Comparison of ENCODE assay signal across 8 cellular contexts in the genomic region with DNA sequence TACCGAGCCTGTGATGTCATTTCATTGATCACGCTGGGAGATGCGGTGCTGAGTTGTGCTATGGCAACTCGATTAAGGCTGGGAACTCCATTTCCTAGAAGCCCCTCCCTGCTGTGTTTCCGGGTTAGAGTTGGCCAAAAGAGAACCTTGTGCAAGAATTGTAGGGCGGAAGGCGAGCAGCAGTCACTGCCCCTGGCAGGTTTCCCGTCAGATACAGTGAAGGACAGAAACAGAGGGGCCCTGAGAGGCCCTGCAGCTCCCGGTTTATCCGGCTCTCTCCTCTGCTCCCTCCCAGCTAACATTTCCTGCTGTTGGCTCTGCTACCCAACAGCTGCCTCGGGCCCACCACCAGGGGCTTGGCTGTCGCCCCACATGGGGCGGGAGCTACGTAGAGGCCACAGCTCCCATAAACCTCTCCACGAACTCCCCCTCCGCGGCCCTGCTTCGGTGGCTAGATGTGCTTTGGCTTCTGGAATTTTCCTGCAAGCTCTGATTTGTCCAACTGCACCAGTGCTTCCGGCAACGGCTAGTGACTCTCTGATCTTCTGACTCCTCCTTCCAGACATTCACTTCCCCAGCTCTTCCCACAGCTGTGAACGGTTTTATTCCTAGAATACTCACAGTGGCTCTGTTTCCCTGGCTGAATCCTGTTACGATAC.
DNase-seq lines count a peak whose midpoint lies in the region; ATAC-seq and TF ChIP-seq lines count a peak whose summit lies in the region.

No MANE protein-coding gene starts in this region.

- DNase-seq in NOMO-1 treated with DMSO at 0.1 percent for 48 hours (lab: John Stamatoyannopoulos, UW; ENCODE audit: unreplicated experiment) (peak; percentile 84), epithelial cell of prostate (ENCODE audit: low read depth, low spot score) (no peak), mucosa of descending colon (peak; percentile 67 to 76 (median 75)), NCI-H2196 (lab: John Stamatoyannopoulos, UW; ENCODE audit: unreplicated experiment) (no peak)
- peak; percentile 56 for DNase-seq in activated CD8-positive, alpha-beta memory T cell treated with anti-CD3 and anti-CD28 coated beads, Interleukin-2, amount 50 U/mL, for 48 hours
- DNase-seq in stimulated activated CD8-positive, alpha-beta memory T cell treated with anti-CD3 and anti-CD28 coated beads, Interleukin-7, amount 100 ng/mL, for 1 hour (ENCODE audit: low read depth in 2 of 2) = peak; percentile 3 to 8

- no peaks in the 10 kb centered on the region for H3K36me3 ChIP-seq in mucosa of descending colon (ENCODE audit: low read depth)

- no peak overlapping the region for H3K4me3 ChIP-seq in mucosa of descending colon

- H3K27ac ChIP-seq in epithelial cell of prostate = peak overlapping the region; percentile 93

- peaks cover 3% of the 10 kb centered on the region for H3K4me1 ChIP-seq in mucosa of descending colon (ENCODE audit: low read depth)

- ATAC-seq in GM18505 (IDR thresholded peaks at IDR 0.05; ENCODE audit: unreplicated experiment) (no peak), mucosa of descending colon (peak; percentile 92), HG03439 (IDR thresholded peaks at IDR 0.05; ENCODE audit: unreplicated experiment) (no peak)

- intact Hi-C loops in mucosa of descending colon (cut with DNase I, micrococcal nuclease) = no loop called here

- no peak for TF ChIP-seq CTCF in mucosa of descending colon (IDR thresholded peaks at IDR 0.05)

- TF ChIP-seq POLR2A in GM18505 (IDR thresholded peaks at IDR 0.05; ENCODE audit: borderline replicate concordance, extremely low read depth, insufficient read depth, insufficient read length) = peak; percentile 42

- no peaks in the 10 kb centered on the region for H3K9me3 ChIP-seq in mucosa of descending colon

Comparison
In these comparisons a context has a peak if more than half of its experiments do, and no peak if none do; other contexts are left out.
1. DNase-seq: peak in NOMO-1 treated with DMSO at 0.1 percent for 48 hours (single experiment), activated CD8-positive, alpha-beta memory T cell treated with anti-CD3 and anti-CD28 coated beads, Interleukin-2, amount 50 U/mL, for 48 hours (single experiment), mucosa of descending colon (3 of 3) and stimulated activated CD8-positive, alpha-beta memory T cell treated with anti-CD3 and anti-CD28 coated beads, Interleukin-7, amount 100 ng/mL, for 1 hour (2 of 2); none in epithelial cell of prostate (single experiment) and NCI-H2196 (single experiment).